Comparison of ENCODE assay signal across 19 cellular contexts in genomic region chr10:101565370-101565900, GRCh38.
"Had no signal": no experiment of that assay in that cellular context is flagged by ENCODE, and none has a peak within 500 bp of the region (broad histone marks: within the 10 kb centered on the region; RNA-seq: fewer than 3 reads in every experiment).

No MANE protein-coding gene starts in this region.

- H3K36me3 ChIP-seq: gastroesophageal sphincter, heart right ventricle, neutrophil, SJSA1, transverse colon had no signal

- H3K4me3 Mint-ChIP-seq: central memory CD8-positive, alpha-beta T cell; dendritic cell treated with granulocyte-macrophage colony-stimulating factor and Interleukin-4, amounts not matched to agents 40 ng/mL and 50 ng/mL, for 4 days; T-helper 2 cell treated with Interferon-gamma antibody and Interleukin-4, amounts not matched to agents 5 μg/mL and 100 μg/mL, for 36 hours had no signal

- H3K9me3 Mint-ChIP-seq: activated naive CD4-positive, alpha-beta T cell treated with anti-CD3 and anti-CD28 coated beads, Interleukin-2, amount 50 U/mL, for 72 hours; activated T-helper 2 cell treated with anti-CD3 and anti-CD28 coated beads, Interferon-gamma antibody, Interleukin-2, Interleukin-4, amounts not matched to agents 10 μg/mL and 5 μg/mL and 100 μg/mL, durations not matched to agents 14 hours and 24 hours and 36 hours; central memory CD8-positive, alpha-beta T cell; dendritic cell treated with granulocyte-macrophage colony-stimulating factor and Interleukin-4, amounts not matched to agents 40 ng/mL and 50 ng/mL, for 4 days; T-helper 2 cell treated with Interferon-gamma antibody and Interleukin-4, amounts not matched to agents 5 μg/mL and 100 μg/mL, for 36 hours had no signal

- FAIRE-seq: small intestine had no signal

- H3K27ac ChIP-seq: body of pancreas, gastroesophageal sphincter, heart right ventricle, neutrophil, SJSA1, transverse colon had no signal

- H3K36me3 Mint-ChIP-seq: activated naive CD4-positive, alpha-beta T cell treated with anti-CD3 and anti-CD28 coated beads, Interleukin-2, amount 50 U/mL, for 72 hours had no signal

- H3K27ac Mint-ChIP-seq: activated naive CD4-positive, alpha-beta T cell treated with anti-CD3 and anti-CD28 coated beads, Interleukin-2, amount 50 U/mL, for 72 hours; activated T-helper 2 cell treated with anti-CD3 and anti-CD28 coated beads, Interferon-gamma antibody, Interleukin-2, Interleukin-4, amounts not matched to agents 10 μg/mL and 5 μg/mL and 100 μg/mL, durations not matched to agents 14 hours and 24 hours and 36 hours; dendritic cell treated with granulocyte-macrophage colony-stimulating factor and Interleukin-4, amounts not matched to agents 40 ng/mL and 50 ng/mL, for 4 days; T-helper 2 cell treated with Interferon-gamma antibody and Interleukin-4, amounts not matched to agents 5 μg/mL and 100 μg/mL, for 36 hours had no signal

- DNase-seq: activated CD4-positive, CD25-positive, alpha-beta regulatory T cell treated with anti-CD3 and anti-CD28 coated beads, Interleukin-2, amount 50 U/mL, for 72 hours; heart right ventricle; left cardiac atrium; midbrain; small intestine; stimulated activated CD4-positive, alpha-beta T cell treated with anti-CD3 and anti-CD28 coated beads, Interleukin-4, amount 100 ng/mL, for 24 hours; stimulated activated naive CD8-positive, alpha-beta T cell treated with anti-CD3 and anti-CD28 coated beads, Interleukin-15, Interleukin-2, amounts not matched to agents 100 U/mL and 50 U/mL, for 24 hours; SW 1271; transverse colon had no signal

- ATAC-seq: activated naive CD4-positive, alpha-beta T cell treated with anti-CD3 and anti-CD28 coated beads, Interleukin-2, amount 50 U/mL, for 72 hours; body of pancreas; gastroesophageal sphincter; left cardiac atrium; stimulated activated naive CD8-positive, alpha-beta T cell treated with anti-CD3 and anti-CD28 coated beads, Interleukin-15, Interleukin-2, amounts not matched to agents 100 U/mL and 50 U/mL, for 24 hours had no signal

- H3K9me3 ChIP-seq: body of pancreas, gastroesophageal sphincter, heart right ventricle, neutrophil, SJSA1, transverse colon had no signal

- H3K4me3 ChIP-seq: body of pancreas, gastroesophageal sphincter, lung, SJSA1, transverse colon had no signal
